In the genomic region with DNA sequence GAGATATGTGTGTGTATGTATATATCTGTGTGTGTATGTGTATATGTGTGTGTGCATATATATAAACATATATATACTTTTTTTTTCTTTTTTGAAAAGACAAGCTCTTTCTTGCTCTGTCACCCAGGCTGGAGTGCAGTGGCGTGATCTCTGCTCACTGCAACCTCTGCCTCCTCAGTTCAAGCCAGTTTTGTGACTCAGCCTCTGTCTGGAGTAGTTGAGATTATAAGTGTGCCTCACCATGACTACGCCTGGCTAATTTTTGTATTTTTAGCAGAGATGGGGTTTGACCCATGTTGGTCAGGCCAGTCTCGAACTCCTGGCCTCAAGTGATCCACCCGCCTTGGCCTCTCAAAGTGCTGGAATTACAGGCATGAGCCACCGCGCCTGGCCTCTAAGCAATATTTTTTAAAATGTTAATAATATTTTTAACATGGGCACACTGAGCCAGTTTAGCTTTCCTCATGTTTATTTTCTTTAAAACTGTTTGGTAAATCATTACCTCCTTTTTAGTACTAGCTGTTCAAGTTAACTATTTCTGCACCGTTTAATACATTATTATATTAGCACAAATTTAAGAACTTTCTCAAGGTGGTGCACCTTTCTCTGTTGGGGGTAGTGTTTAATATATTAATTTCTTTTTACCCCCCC, we compare ENCODE assay signal across 11 cellular contexts. TPM values are rescaled to one million over a fixed set of nuclear protein-coding genes. Genes with fewer than 3 reads are reported as not detected.
DNase-seq lines count a peak whose midpoint lies in the region; TF ChIP-seq lines count a peak whose summit lies in the region.
"Had no signal": no experiment of that assay in that cellular context is flagged by ENCODE, and none has a peak within 500 bp of the region (broad histone marks: within the 10 kb centered on the region; RNA-seq: fewer than 3 reads in every experiment).

No MANE protein-coding gene starts in this region.

- H3K9ac ChIP-seq in liver (ENCODE audit: low read depth in 1 of 2, low read length in 2 of 2): no peak overlapping the region

- 29% methylated on average over 7 of the region's 7 CpGs for WGBS in liver

- H3K4me3 ChIP-seq in choroid plexus epithelial cell (ENCODE audit: low read depth, low read length) (no peak overlapping the region), liver (ENCODE audit: low read depth in 1 of 3, low read length in 3 of 3) (no peak overlapping the region)

- peak overlapping the region; percentile 39 to 46 for H3K27ac ChIP-seq in liver (ENCODE audit: low read depth in 1 of 2, low read length in 2 of 2)

- H3K36me3 ChIP-seq in liver (ENCODE audit: control insufficient read depth in 4 of 4, insufficient read depth in 3 of 4, low read depth in 1 of 4, low read length in 3 of 4): no peaks in the 10 kb centered on the region

- DNase-seq in Caki2 (ENCODE audit: low read depth) (peak; percentile 89), LHCN-M2 (ENCODE audit: low read depth) (peak; percentile 94), choroid plexus epithelial cell (ENCODE audit: low read depth) (peak; percentile 88), epidermal melanocyte (ENCODE audit: insufficient read length, low spot score) (no peak), NCI-H2171 treated with DMSO at 0.1 percent for 48 hours (lab: John Stamatoyannopoulos, UW) (no peak), UCSD-AML1 (lab: John Stamatoyannopoulos, UW; ENCODE audit: unreplicated experiment) (no peak), NOMO-1 (lab: John Stamatoyannopoulos, UW; ENCODE audit: unreplicated experiment in 2 of 2) (no peak)
- DNase-seq: activated naive CD8-positive, alpha-beta T cell treated with anti-CD3 and anti-CD28 coated beads for 36 hours; left cardiac atrium; Right ventricle myocardium superior had no signal

- in situ Hi-C loops in Caki2 (cut with HindIII; ENCODE audit: low pct_unique_long_range_greater_than_20kb, low sequenced_read_pairs): no loop called here

- peaks cover 2 to 32% (median 14%) of the 10 kb centered on the region in 4 donors for H3K4me1 ChIP-seq in liver (ENCODE audit: control insufficient read depth in 4 of 4, insufficient read depth in 4 of 4, low read length in 3 of 4)

- no peak for TF ChIP-seq CTCF in choroid plexus epithelial cell (conservative IDR thresholded peaks at IDR 0.05; ENCODE audit: low read depth, low read length)
- TF ChIP-seq CTCF in liver (IDR thresholded peaks at IDR 0.05; ENCODE audit: low read depth, low read length, missing input control): no peak

- TF ChIP-seq RAD21 in liver (IDR thresholded peaks at IDR 0.05): no peak

- H3K27me3 ChIP-seq in liver (ENCODE audit: control insufficient read depth in 4 of 4, insufficient read depth in 4 of 4, low read length in 3 of 4): no peaks in the 10 kb centered on the region

- no peaks in the 10 kb centered on the region for H3K9me3 ChIP-seq in liver (ENCODE audit: control insufficient read depth in 4 of 4, low read length in 3 of 4)

TF ChIP-seq in liver, 16 proteins besides CTCF, POLR2A, EP300 and RAD21:
- TF ChIP-seq YY1 (IDR thresholded peaks at IDR 0.05) (peak; percentile 21), TAF1 (conservative IDR thresholded peaks at IDR 0.05) (no peak), JUND (IDR thresholded peaks at IDR 0.05) (no peak), HNF4G (IDR thresholded peaks at IDR 0.05) (no peak), NR2F2 (IDR thresholded peaks at IDR 0.05) (no peak), HNF4A (conservative IDR thresholded peaks at IDR 0.05) (no peak), RXRA (IDR thresholded peaks at IDR 0.05) (peak in 1 of 2 donors; percentile 17), ZBTB33 (IDR thresholded peaks at IDR 0.05) (no peak)

RNA-seq across cellular contexts. Expression of gene BBS12, which starts 33.3 kb away (rescaled TPM):
- total RNA-seq in Caki2 (2014; rRNA removed; shearing (Covaris generic); ENCODE audit: low replicate concordance): 2.4 TPM in 2 replicates
- total RNA-seq in LHCN-M2 (2014; rRNA removed): 3.3 and 5.5 TPM in 2 replicates
- 2.2 TPM for polyA plus RNA-seq in LHCN-M2 (2012)
- total RNA-seq in liver: 1 to 10 TPM; 1.0 to 2.1 TPM
- polyA plus RNA-seq in liver: under 1 TPM; 0.53 to 0.59 TPM

Comparison
In these comparisons a context has a peak if more than half of its experiments do, and no peak if none do; other contexts are left out.
1. DNase-seq: peak in Caki2 (single experiment), LHCN-M2 (single experiment) and choroid plexus epithelial cell (single experiment); none in epidermal melanocyte (single experiment), NCI-H2171 treated with DMSO at 0.1 percent for 48 hours (single experiment), UCSD-AML1 (single experiment) and NOMO-1 (0 of 2).